2 cellular contexts compared by ENCODE assay signal in genomic region chr19:15430526-15431120, GRCh38.
TF ChIP-seq lines count a peak whose summit lies in the region.

No MANE protein-coding gene starts in this region.

TF ChIP-seq in SK-N-SH, 30 proteins besides CTCF, POLR2A, EP300 and RAD21:
- TF ChIP-seq, protein P1, sequence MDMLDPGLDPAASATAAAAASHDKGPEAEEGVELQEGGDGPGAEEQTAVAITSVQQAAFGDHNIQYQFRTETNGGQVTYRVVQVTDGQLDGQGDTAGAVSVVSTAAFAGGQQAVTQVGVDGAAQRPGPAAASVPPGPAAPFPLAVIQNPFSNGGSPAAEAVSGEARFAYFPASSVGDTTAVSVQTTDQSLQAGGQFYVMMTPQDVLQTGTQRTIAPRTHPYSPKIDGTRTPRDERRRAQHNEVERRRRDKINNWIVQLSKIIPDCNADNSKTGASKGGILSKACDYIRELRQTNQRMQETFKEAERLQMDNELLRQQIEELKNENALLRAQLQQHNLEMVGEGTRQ (IDR thresholded peaks at IDR 0.05; ENCODE audit: borderline replicate concordance, low read depth, low read length): no peak
- TF ChIP-seq CHD2 (IDR thresholded peaks at IDR 0.05; ENCODE audit: low read length, partially characterized antibody) (no peak), MXI1 (IDR thresholded peaks at IDR 0.05; ENCODE audit: low read depth, low read length) (no peak), GATA2 (CRISPR knock-in tag; IDR thresholded peaks at IDR 0.05) (no peak), FOXJ3 (CRISPR knock-in tag; IDR thresholded peaks at IDR 0.05) (no peak), USF1 (IDR thresholded peaks at IDR 0.05; ENCODE audit: borderline replicate concordance, low read depth) (no peak), ELF1 (IDR thresholded peaks at IDR 0.05) (no peak), NRF1 (IDR thresholded peaks at IDR 0.05; ENCODE audit: low read depth, low read length) (no peak)
- TF ChIP-seq, protein P2, sequence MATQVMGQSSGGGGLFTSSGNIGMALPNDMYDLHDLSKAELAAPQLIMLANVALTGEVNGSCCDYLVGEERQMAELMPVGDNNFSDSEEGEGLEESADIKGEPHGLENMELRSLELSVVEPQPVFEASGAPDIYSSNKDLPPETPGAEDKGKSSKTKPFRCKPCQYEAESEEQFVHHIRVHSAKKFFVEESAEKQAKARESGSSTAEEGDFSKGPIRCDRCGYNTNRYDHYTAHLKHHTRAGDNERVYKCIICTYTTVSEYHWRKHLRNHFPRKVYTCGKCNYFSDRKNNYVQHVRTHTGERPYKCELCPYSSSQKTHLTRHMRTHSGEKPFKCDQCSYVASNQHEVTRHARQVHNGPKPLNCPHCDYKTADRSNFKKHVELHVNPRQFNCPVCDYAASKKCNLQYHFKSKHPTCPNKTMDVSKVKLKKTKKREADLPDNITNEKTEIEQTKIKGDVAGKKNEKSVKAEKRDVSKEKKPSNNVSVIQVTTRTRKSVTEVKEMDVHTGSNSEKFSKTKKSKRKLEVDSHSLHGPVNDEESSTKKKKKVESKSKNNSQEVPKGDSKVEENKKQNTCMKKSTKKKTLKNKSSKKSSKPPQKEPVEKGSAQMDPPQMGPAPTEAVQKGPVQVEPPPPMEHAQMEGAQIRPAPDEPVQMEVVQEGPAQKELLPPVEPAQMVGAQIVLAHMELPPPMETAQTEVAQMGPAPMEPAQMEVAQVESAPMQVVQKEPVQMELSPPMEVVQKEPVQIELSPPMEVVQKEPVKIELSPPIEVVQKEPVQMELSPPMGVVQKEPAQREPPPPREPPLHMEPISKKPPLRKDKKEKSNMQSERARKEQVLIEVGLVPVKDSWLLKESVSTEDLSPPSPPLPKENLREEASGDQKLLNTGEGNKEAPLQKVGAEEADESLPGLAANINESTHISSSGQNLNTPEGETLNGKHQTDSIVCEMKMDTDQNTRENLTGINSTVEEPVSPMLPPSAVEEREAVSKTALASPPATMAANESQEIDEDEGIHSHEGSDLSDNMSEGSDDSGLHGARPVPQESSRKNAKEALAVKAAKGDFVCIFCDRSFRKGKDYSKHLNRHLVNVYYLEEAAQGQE (IDR thresholded peaks at IDR 0.05; ENCODE audit: low read depth, low read length): no peak
TF ChIP-seq in SK-N-SH: peak in this region for 0.

TF ChIP-seq in SK-N-SH treated with all-trans-retinoic acid at 6 μM for 48 hours, 23 proteins besides CTCF, POLR2A, EP300 and RAD21:
- TF ChIP-seq GLIS3 (CRISPR knock-in tag; IDR thresholded peaks at IDR 0.05): no peak
- TF ChIP-seq ZC3H10 (CRISPR knock-in tag; IDR thresholded peaks at IDR 0.05): no peak
- TF ChIP-seq RARB (CRISPR knock-in tag; IDR thresholded peaks at IDR 0.05): no peak
- TF ChIP-seq SNAI2 (CRISPR knock-in tag; IDR thresholded peaks at IDR 0.05): no peak
- TF ChIP-seq ZFP30 (CRISPR knock-in tag; IDR thresholded peaks at IDR 0.05): no peak
- no peak for TF ChIP-seq PPARA (CRISPR knock-in tag; IDR thresholded peaks at IDR 0.05; ENCODE audit: borderline replicate concordance)
- TF ChIP-seq CREB5 (CRISPR knock-in tag; IDR thresholded peaks at IDR 0.05; ENCODE audit: low read depth): no peak
- TF ChIP-seq ZNF565 (CRISPR knock-in tag; conservative IDR thresholded peaks at IDR 0.05; ENCODE audit: low read depth): no peak
- no peak for TF ChIP-seq ESRRG (CRISPR knock-in tag; IDR thresholded peaks at IDR 0.05)
- no peak for TF ChIP-seq BACH2 (CRISPR knock-in tag; IDR thresholded peaks at IDR 0.05; ENCODE audit: borderline replicate concordance)
- no peak for TF ChIP-seq ARNTL (CRISPR knock-in tag; IDR thresholded peaks at IDR 0.05; ENCODE audit: borderline replicate concordance, low read depth)
- TF ChIP-seq ISL1 (CRISPR knock-in tag; IDR thresholded peaks at IDR 0.05): no peak
- TF ChIP-seq, protein P3, sequence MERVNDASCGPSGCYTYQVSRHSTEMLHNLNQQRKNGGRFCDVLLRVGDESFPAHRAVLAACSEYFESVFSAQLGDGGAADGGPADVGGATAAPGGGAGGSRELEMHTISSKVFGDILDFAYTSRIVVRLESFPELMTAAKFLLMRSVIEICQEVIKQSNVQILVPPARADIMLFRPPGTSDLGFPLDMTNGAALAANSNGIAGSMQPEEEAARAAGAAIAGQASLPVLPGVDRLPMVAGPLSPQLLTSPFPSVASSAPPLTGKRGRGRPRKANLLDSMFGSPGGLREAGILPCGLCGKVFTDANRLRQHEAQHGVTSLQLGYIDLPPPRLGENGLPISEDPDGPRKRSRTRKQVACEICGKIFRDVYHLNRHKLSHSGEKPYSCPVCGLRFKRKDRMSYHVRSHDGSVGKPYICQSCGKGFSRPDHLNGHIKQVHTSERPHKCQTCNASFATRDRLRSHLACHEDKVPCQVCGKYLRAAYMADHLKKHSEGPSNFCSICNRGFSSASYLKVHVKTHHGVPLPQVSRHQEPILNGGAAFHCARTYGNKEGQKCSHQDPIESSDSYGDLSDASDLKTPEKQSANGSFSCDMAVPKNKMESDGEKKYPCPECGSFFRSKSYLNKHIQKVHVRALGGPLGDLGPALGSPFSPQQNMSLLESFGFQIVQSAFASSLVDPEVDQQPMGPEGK (CRISPR knock-in tag; IDR thresholded peaks at IDR 0.05; ENCODE audit: borderline replicate concordance): no peak
- TF ChIP-seq CSDC2 (CRISPR knock-in tag; IDR thresholded peaks at IDR 0.05): no peak
- no peak for TF ChIP-seq CSRNP3 (CRISPR knock-in tag; IDR thresholded peaks at IDR 0.05)
- no peak for TF ChIP-seq ZFP3 (CRISPR knock-in tag; IDR thresholded peaks at IDR 0.05)
- TF ChIP-seq TSHZ2 (CRISPR knock-in tag; IDR thresholded peaks at IDR 0.05): no peak
